ENCODE assay signal across 8 cellular contexts in genomic region chr14:88551936-88552565, GRCh38. TPM values are rescaled to one million over a fixed set of nuclear protein-coding genes. Genes with fewer than 3 reads are reported as not detected.
DNase-seq lines count a peak whose midpoint lies in the region; ATAC-seq lines count a peak whose summit lies in the region.

No MANE protein-coding gene starts in this region.

- peaks cover 59% of the 10 kb centered on the region for H3K27me3 Mint-ChIP-seq in activated naive CD8-positive, alpha-beta T cell treated with anti-CD3 and anti-CD28 coated beads for 36 hours

- intact Hi-C loops in left ventricle myocardium superior (cut with micrococcal nuclease), result no loop called here
- intact Hi-C loops in posterior cingulate gyrus (cut with DNase I), result loop anchor here (5.0 to 10.0 kb wide), 5 partner anchors 60 to 1403 kb away; partner anchors contain the start of genes EFCAB11, SPATA7 and TDP1

- peak; percentile 14 for DNase-seq in HCEC 1CT
- no peak for DNase-seq in activated naive CD8-positive, alpha-beta T cell treated with anti-CD3 and anti-CD28 coated beads for 36 hours
- no peak for DNase-seq in left ventricle myocardium superior
- peak in 9 of 10 donors; percentile 13 to 87 (median 36) for DNase-seq in posterior cingulate gyrus
- no peak for DNase-seq in NCI-H1930 (lab: John Stamatoyannopoulos, UW)
- no peak for DNase-seq in activated naive CD4-positive, alpha-beta T cell (lab: John Stamatoyannopoulos, UW)

- ATAC-seq in left ventricle myocardium superior, result peak; percentile 32
- no peak for ATAC-seq in HG03039 (IDR thresholded peaks at IDR 0.05; ENCODE audit: unreplicated experiment)
- ATAC-seq in GM21717 (IDR thresholded peaks at IDR 0.05; ENCODE audit: unreplicated experiment), result no peak

- H3K4me3 Mint-ChIP-seq in activated naive CD8-positive, alpha-beta T cell treated with anti-CD3 and anti-CD28 coated beads for 36 hours, result peak overlapping the region; percentile 67

- no peak overlapping the region for H3K27ac Mint-ChIP-seq in activated naive CD8-positive, alpha-beta T cell treated with anti-CD3 and anti-CD28 coated beads for 36 hours

- H3K4me1 Mint-ChIP-seq in activated naive CD8-positive, alpha-beta T cell treated with anti-CD3 and anti-CD28 coated beads for 36 hours, result peaks cover 25% of the 10 kb centered on the region

- no peaks in the 10 kb centered on the region for H3K36me3 Mint-ChIP-seq in activated naive CD8-positive, alpha-beta T cell treated with anti-CD3 and anti-CD28 coated beads for 36 hours

- H3K9me3 Mint-ChIP-seq in activated naive CD8-positive, alpha-beta T cell treated with anti-CD3 and anti-CD28 coated beads for 36 hours, result no peaks in the 10 kb centered on the region

RNA-seq across cellular contexts. Expression of gene PTPN21, which starts 2.8 kb away (rescaled TPM):
- total RNA-seq in activated naive CD8-positive, alpha-beta T cell treated with anti-CD3 and anti-CD28 coated beads for 36 hours, result under 1 TPM; 0.16 to 0.25 TPM
- 37.8 TPM for total RNA-seq in left ventricle myocardium superior

RNA-seq across cellular contexts. Expression of gene ZC3H14, which starts 10.8 kb away (rescaled TPM):
- total RNA-seq in activated naive CD8-positive, alpha-beta T cell treated with anti-CD3 and anti-CD28 coated beads for 36 hours, result 10 to 100 TPM; 47.5 to 52.6 TPM
- total RNA-seq in left ventricle myocardium superior, result 49.4 TPM

Comparison
In these comparisons a context has a peak if more than half of its experiments do, and no peak if none do; other contexts are left out.
1. DNase-seq: peak in HCEC 1CT (single experiment) and posterior cingulate gyrus (9 of 10); none in activated naive CD8-positive, alpha-beta T cell treated with anti-CD3 and anti-CD28 coated beads for 36 hours (single experiment), left ventricle myocardium superior (single experiment), NCI-H1930 (0 of 2) and activated naive CD4-positive, alpha-beta T cell (0 of 4).
2. RNA of gene PTPN21, which starts 2.8 kb away (total RNA-seq): 37.8 TPM in left ventricle myocardium superior (single experiment); 0.16 to 0.25 TPM in activated naive CD8-positive, alpha-beta T cell treated with anti-CD3 and anti-CD28 coated beads for 36 hours; every median in the first group is over 10 times any median in the second.